Comparison of ENCODE assay signal across 10 cellular contexts in genomic region chr9:89891221-89892052, GRCh38.
A peak's percentile ranks its signal among the peaks of the same experiment; 100 is the strongest.
DNase-seq lines count a peak whose midpoint lies in the region; ATAC-seq and TF ChIP-seq lines count a peak whose summit lies in the region.
"Had no signal": no experiment of that assay in that cellular context is flagged by ENCODE, and none has a peak within 500 bp of the region (broad histone marks: within the 10 kb centered on the region; RNA-seq: fewer than 3 reads in every experiment).

No MANE protein-coding gene starts in this region.

- H3K27me3 ChIP-seq in hepatocyte = no peaks in the 10 kb centered on the region
- no peaks in the 10 kb centered on the region for H3K27me3 ChIP-seq in osteoblast (ENCODE audit: insufficient read depth, low read length)
- no peaks in the 10 kb centered on the region for H3K27me3 ChIP-seq in upper lobe of left lung
- no peaks in the 10 kb centered on the region for H3K27me3 ChIP-seq in PC-3 (ENCODE audit: low read length)
- H3K27me3 ChIP-seq in SJCRH30 = no peaks in the 10 kb centered on the region

- H3K9ac ChIP-seq in PC-3 (ENCODE audit: low read length) = no peak overlapping the region

- H2AFZ ChIP-seq in hepatocyte (no peak overlapping the region), osteoblast (ENCODE audit: low read length) (no peak overlapping the region), PC-3 (ENCODE audit: low read length) (no peak overlapping the region)

- POLR2A ChIA-PET in PC-3 (lab: Charles Lee; ENCODE audit: unreplicated experiment) = no interaction called here

- intact Hi-C loops in PC-3 (cut with micrococcal nuclease) = no loop called here

- peak; percentile 27 for DNase-seq in ecto neural progenitor cell (ENCODE audit: low spot score)
- DNase-seq in hepatocyte (ENCODE audit: low spot score) = no peak
- peak; percentile 4 for DNase-seq in osteoblast (ENCODE audit: insufficient read length, low spot score, missing footprints)
- DNase-seq in upper lobe of left lung = no peak
- DNase-seq in PC-3 = no peak
- DNase-seq in SJCRH30 = no peak
- DNase-seq: activated B cell treated with CpG ODN at 0.5 μM for 24 hours, COR-L47, SHP77 had no signal

- H3K9me3 ChIP-seq in hepatocyte (ENCODE audit: low read depth) (no peaks in the 10 kb centered on the region), osteoblast (ENCODE audit: low read depth, low read length) (no peaks in the 10 kb centered on the region), upper lobe of left lung (no peaks in the 10 kb centered on the region), PC-3 (ENCODE audit: low read length) (no peaks in the 10 kb centered on the region), SJCRH30 (replicated peaks) (no peaks in the 10 kb centered on the region)

- TF ChIP-seq POLR2A in upper lobe of left lung (IDR thresholded peaks at IDR 0.05) = no peak

- no TSS peak for BruUV-seq in PC-3 (replicated peaks; lab: Mats Ljungman, UMichigan)

- ATAC-seq in upper lobe of left lung (ENCODE audit: low FRiP score in 2 of 2) = peak; percentile 71 to 75
- ATAC-seq in PC-3 = no peak
- no peak for ATAC-seq in GM21447 (IDR thresholded peaks at IDR 0.05; ENCODE audit: unreplicated experiment)

- WGBS in hepatocyte (ENCODE audit: low lambda C conversion rate, missing lambda C conversion rate) = 80% methylated on average over 9 of the region's 9 CpGs
- 68 to 78% methylated on average over 9 of the region's 9 CpGs for WGBS in upper lobe of left lung, 2 donors

- H3F3A ChIP-seq in PC-3 (ENCODE audit: low read length, unreplicated experiment) = no peaks in the 10 kb centered on the region

- H3K27ac ChIP-seq in hepatocyte (peak overlapping the region; percentile 49), osteoblast (ENCODE audit: low read depth, low read length) (no peak overlapping the region), upper lobe of left lung (peak overlapping the region in 2 of 4 donors; percentile 27 to 70), PC-3 (ENCODE audit: low read length) (no peak overlapping the region), SJCRH30 (no peak overlapping the region)

- H3K4me2 ChIP-seq in hepatocyte (no peak overlapping the region), osteoblast (ENCODE audit: insufficient read depth, low read length) (no peak overlapping the region), PC-3 (ENCODE audit: low read length) (no peak overlapping the region)

- TF ChIP-seq CTCF in hepatocyte (IDR thresholded peaks at IDR 0.05; ENCODE audit: poor library complexity) = no peak
- TF ChIP-seq CTCF in osteoblast (IDR thresholded peaks at IDR 0.05; ENCODE audit: extremely low read depth, low read depth, low read length) = no peak
- no peak for TF ChIP-seq CTCF in upper lobe of left lung (IDR thresholded peaks at IDR 0.05)
- TF ChIP-seq CTCF in PC-3 (conservative IDR thresholded peaks at IDR 0.05; ENCODE audit: low read depth, low read length) = no peak

- TF ChIP-seq EP300 in upper lobe of left lung (IDR thresholded peaks at IDR 0.05) = no peak

- no peaks in the 10 kb centered on the region for H3K79me2 ChIP-seq in hepatocyte
- no peaks in the 10 kb centered on the region for H3K79me2 ChIP-seq in osteoblast (ENCODE audit: insufficient read depth, low read length)
- no peaks in the 10 kb centered on the region for H3K79me2 ChIP-seq in PC-3 (ENCODE audit: low read length)

- CTCF ChIA-PET in PC-3 (lab: Charles Lee) = no interaction called here

- H4K20me1 ChIP-seq in hepatocyte (ENCODE audit: insufficient read depth, poor library complexity, severe bottlenecking) = no peaks in the 10 kb centered on the region
- no peaks in the 10 kb centered on the region for H4K20me1 ChIP-seq in osteoblast (ENCODE audit: insufficient read depth, low read length)
- H4K20me1 ChIP-seq in PC-3 (ENCODE audit: low read length) = no peaks in the 10 kb centered on the region

- H3K36me3 ChIP-seq in hepatocyte (replicated peaks; ENCODE audit: insufficient read depth, low read depth) (no peaks in the 10 kb centered on the region), osteoblast (ENCODE audit: insufficient read depth, low read length) (no peaks in the 10 kb centered on the region), upper lobe of left lung (no peaks in the 10 kb centered on the region), PC-3 (ENCODE audit: low read depth, low read length) (no peaks in the 10 kb centered on the region), SJCRH30 (no peaks in the 10 kb centered on the region)

- peaks cover 4% of the 10 kb centered on the region for H3K4me1 ChIP-seq in hepatocyte (ENCODE audit: insufficient read depth)
- H3K4me1 ChIP-seq in osteoblast (ENCODE audit: insufficient read depth, low read length) = no peaks in the 10 kb centered on the region
- H3K4me1 ChIP-seq in upper lobe of left lung = peaks cover 7 to 22% (median 13%) of the 10 kb centered on the region in 4 donors
- H3K4me1 ChIP-seq in PC-3 (ENCODE audit: insufficient read depth, low read length) = no peaks in the 10 kb centered on the region
- peaks cover 14% of the 10 kb centered on the region for H3K4me1 ChIP-seq in SJCRH30

- H3K9me2 ChIP-seq in hepatocyte (replicated peaks; ENCODE audit: insufficient read depth) = no peaks in the 10 kb centered on the region
- no peaks in the 10 kb centered on the region for H3K9me2 ChIP-seq in PC-3 (replicated peaks; ENCODE audit: low read length)

- H3K4me3 ChIP-seq in hepatocyte (no peak overlapping the region), osteoblast (ENCODE audit: insufficient read depth, low read length) (no peak overlapping the region), upper lobe of left lung (no peak overlapping the region), PC-3 (ENCODE audit: low read length) (no peak overlapping the region), SJCRH30 (no peak overlapping the region)

Comparison
In these comparisons a context has a peak if more than half of its experiments do, and no peak if none do; other contexts are left out.
1. DNase-seq: peak in ecto neural progenitor cell (single experiment) and osteoblast (single experiment); none in hepatocyte (single experiment), upper lobe of left lung (0 of 2), PC-3 (single experiment) and SJCRH30 (0 of 2).
2. ATAC-seq: peak in upper lobe of left lung (2 of 2); none in PC-3 (single experiment) and GM21447 (single experiment).